Comparison of ENCODE assay signal across 16 cellular contexts in genomic region chr15:65347756-65348155, GRCh38. TPM values are rescaled to one million over a fixed set of nuclear protein-coding genes. Genes with fewer than 3 reads are reported as not detected.
"Had no signal": no experiment of that assay in that cellular context is flagged by ENCODE, and none has a peak within 500 bp of the region (broad histone marks: within the 10 kb centered on the region; RNA-seq: fewer than 3 reads in every experiment).

No MANE protein-coding gene starts in this region.

RNA-seq across cellular contexts. Expression of gene IGDCC3, which starts 30.0 kb away (rescaled TPM):
- total RNA-seq: subcutaneous adipose tissue, suprapubic skin, thoracic aorta, tibial nerve, transverse colon, upper lobe of right lung had no signal

RNA-seq across cellular contexts. Expression of gene RNU5B-1, which starts 43.3 kb away (rescaled TPM):
- total RNA-seq: stomach, subcutaneous adipose tissue, suprapubic skin, testis, thoracic aorta, thyroid gland, tibial nerve, transverse colon, ureter, vagina had no signal
- polyA plus RNA-seq: stomach, thymus, urinary bladder had no signal

RNA-seq across cellular contexts. Expression of gene RNU5A-1, which starts 51.9 kb away (rescaled TPM):
- total RNA-seq: stomach, subcutaneous adipose tissue, suprapubic skin, temporal lobe, testis, thoracic aorta, thyroid gland, tibial nerve, transverse colon, upper lobe of left lung, upper lobe of right lung, ureter, urinary bladder, uterus, vagina had no signal
- polyA plus RNA-seq: stomach, thymus, urinary bladder had no signal
